8 cellular contexts compared by ENCODE assay signal in genomic region chr15:63601026-63601726, GRCh38. TPM values are rescaled to one million over a fixed set of nuclear protein-coding genes. Genes with fewer than 3 reads are reported as not detected.
A peak's percentile ranks its signal among the peaks of the same experiment; 100 is the strongest.
DNase-seq lines count a peak whose midpoint lies in the region; ATAC-seq and TF ChIP-seq lines count a peak whose summit lies in the region.

No MANE protein-coding gene starts in this region.

- no peak for TF ChIP-seq POLR2A in stomach (IDR thresholded peaks at IDR 0.05)

- peaks cover 2% of the 10 kb centered on the region for H3K36me3 Mint-ChIP-seq in activated CD4-positive, alpha-beta T cell treated with anti-CD3 and anti-CD28 coated beads for 36 hours (ENCODE audit: low read depth)

- H3K4me3 ChIP-seq in AG09309 (ENCODE audit: control insufficient read depth, low read depth, low read length) = peak overlapping the region; percentile 53
- peak overlapping the region; percentile 85 to 87 for H3K4me3 ChIP-seq in duodenal mucosa (ENCODE audit: low read depth in 1 of 2, low read length in 2 of 2)
- H3K4me3 ChIP-seq in mesodermal cell (ENCODE audit: extremely low read depth, insufficient read depth, low read length, poor library complexity, severe bottlenecking) = peak overlapping the region; percentile 54
- H3K4me3 ChIP-seq in stomach = peak overlapping the region; percentile 68 to 83 (median 76)

- CTCF ChIA-PET in activated CD4-positive, alpha-beta T cell treated with anti-CD3 and anti-CD28 coated beads for 36 hours (lab: Charles Lee) = interaction anchor here (1.0 to 4.5 kb wide), 7 partner anchors 9 to 465 kb away, joined by 3 to 20 read pairs (median 7); no protein-coding TSS in a partner anchor

- no peak for TF ChIP-seq CTCF in AG09309 (IDR thresholded peaks at IDR 0.05; ENCODE audit: control insufficient read depth, insufficient read depth, low read depth, low read length, missing control alignments)
- peak in 1 of 7 experiments; percentile 7 for TF ChIP-seq CTCF in stomach (IDR thresholded peaks at IDR 0.05)

- no peaks in the 10 kb centered on the region for H3K36me3 ChIP-seq in duodenal mucosa (ENCODE audit: control insufficient read depth in 1 of 2, insufficient read depth in 2 of 2, low read length in 2 of 2)
- peaks cover 4% of the 10 kb centered on the region for H3K36me3 ChIP-seq in mesodermal cell (ENCODE audit: control insufficient read depth, insufficient read depth, low read length)
- H3K36me3 ChIP-seq in stomach = peaks cover 0 to 7% (median under 1%) of the 10 kb centered on the region in 4 donors

- POLR2A ChIA-PET in activated CD4-positive, alpha-beta T cell treated with anti-CD3 and anti-CD28 coated beads for 36 hours (lab: Charles Lee) = interaction anchor here (1.1 kb wide), 1 partner anchor 96 kb away, joined by 4 read pairs; no protein-coding TSS in a partner anchor

- H3K27ac ChIP-seq in duodenal mucosa (ENCODE audit: low read depth, low read length) (peak overlapping the region; percentile 81), mesodermal cell (ENCODE audit: low read depth, low read length, severe bottlenecking) (no peak overlapping the region), stomach (peak overlapping the region; percentile 87 to 95 (median 94))

- H3K9ac ChIP-seq in duodenal mucosa (ENCODE audit: low read depth in 1 of 2, low read length in 2 of 2) = peak overlapping the region; percentile 91 to 95

- H3K27me3 Mint-ChIP-seq in activated CD4-positive, alpha-beta T cell treated with anti-CD3 and anti-CD28 coated beads for 36 hours = no peaks in the 10 kb centered on the region

- DNase-seq in AG09309 (ENCODE audit: low read depth) (no peak), HuH-7.5 (ENCODE audit: low spot score) (peak; percentile 43), stomach (no peak)
- DNase-seq in activated CD4-positive, alpha-beta T cell treated with anti-CD3 and anti-CD28 coated beads for 36 hours = peak; percentile 74

- H3K4me1 Mint-ChIP-seq in activated CD4-positive, alpha-beta T cell treated with anti-CD3 and anti-CD28 coated beads for 36 hours = peaks cover 55% of the 10 kb centered on the region

- no peaks in the 10 kb centered on the region for H3K9me3 ChIP-seq in duodenal mucosa (ENCODE audit: control insufficient read depth in 1 of 2, low read length in 2 of 2)
- H3K9me3 ChIP-seq in mesodermal cell (ENCODE audit: control insufficient read depth, low read length) = no peaks in the 10 kb centered on the region
- no peaks in the 10 kb centered on the region for H3K9me3 ChIP-seq in stomach

- no peaks in the 10 kb centered on the region for H3K9me3 Mint-ChIP-seq in activated CD4-positive, alpha-beta T cell treated with anti-CD3 and anti-CD28 coated beads for 36 hours (ENCODE audit: low read depth)

- ATAC-seq in GM19043 (IDR thresholded peaks at IDR 0.05; ENCODE audit: low read depth, unreplicated experiment) (peak; percentile 8), HG03196 (IDR thresholded peaks at IDR 0.05; ENCODE audit: unreplicated experiment) (no peak)
- ATAC-seq in activated CD4-positive, alpha-beta T cell treated with anti-CD3 and anti-CD28 coated beads for 36 hours = peak; percentile 11

- H3K4me3 Mint-ChIP-seq in activated CD4-positive, alpha-beta T cell treated with anti-CD3 and anti-CD28 coated beads for 36 hours = peak overlapping the region; percentile 88

- peaks cover 36 to 40% of the 10 kb centered on the region in 2 donors for H3K4me1 ChIP-seq in duodenal mucosa (ENCODE audit: control insufficient read depth in 1 of 2, insufficient read depth in 2 of 2, low read length in 2 of 2)
- peaks cover 16% of the 10 kb centered on the region for H3K4me1 ChIP-seq in mesodermal cell (ENCODE audit: control insufficient read depth, insufficient read depth, low read length, poor library complexity, severe bottlenecking)
- H3K4me1 ChIP-seq in stomach = peaks cover 30 to 79% (median 55%) of the 10 kb centered on the region in 4 donors

- H3K27me3 ChIP-seq in duodenal mucosa (ENCODE audit: control insufficient read depth in 1 of 2, insufficient read depth in 2 of 2, low read length in 2 of 2) (no peaks in the 10 kb centered on the region), stomach (no peaks in the 10 kb centered on the region)

- intact Hi-C loops in activated CD4-positive, alpha-beta T cell treated with anti-CD3 and anti-CD28 coated beads for 36 hours (cut with DNase I, micrococcal nuclease) = loop anchor here (2.0 to 10.0 kb wide), 7 partner anchors 40 to 552 kb away; partner anchors contain the start of genes HERC1 (in 1 of the 2) and USP3 (in 1 of the 2)
- intact Hi-C loops in stomach (cut with DNase I; ENCODE audit: low total_unique reads) = no loop called here

- H3K27ac Mint-ChIP-seq in activated CD4-positive, alpha-beta T cell treated with anti-CD3 and anti-CD28 coated beads for 36 hours = peak overlapping the region; percentile 96

- WGBS in mesodermal cell (ENCODE audit: insufficient coverage in 2 of 2), 2 experiments = 0 to 1% methylated on average over 40 to 44 of the region's 64 CpGs
- 0 to 2% (median 0%) methylated on average over 43 to 64 of the region's 64 CpGs for WGBS in stomach, 5 donors

- no peak for TF ChIP-seq EP300 in stomach (IDR thresholded peaks at IDR 0.05)

RNA-seq across cellular contexts. Expression of gene FBXL22, which starts 4.0 kb away (rescaled TPM):
- under 1 TPM; 0.61 to 0.69 TPM for total RNA-seq in activated CD4-positive, alpha-beta T cell treated with anti-CD3 and anti-CD28 coated beads for 36 hours
- not detected for polyA plus RNA-seq in mesodermal cell (2013, experiment 1 of 2)
- polyA plus RNA-seq in mesodermal cell (2013, experiment 2 of 2) = not detected
- 10 to 100 TPM in 3 of 5 donors, 1 to 10 TPM in 1, not detected in 1; 7.7 to 34.4 (median 22.9) TPM for total RNA-seq in stomach
- polyA plus RNA-seq in stomach = 1 to 10 TPM; 1.5 to 4.7 (median 2.3) TPM

Comparison
In these comparisons a context has a peak if more than half of its experiments do, and no peak if none do; other contexts are left out.
1. DNase-seq: peak in HuH-7.5 (single experiment) and activated CD4-positive, alpha-beta T cell treated with anti-CD3 and anti-CD28 coated beads for 36 hours (single experiment); none in AG09309 (single experiment) and stomach (single experiment).
2. Peak in every context shown above with its lines, with median percentiles within 50 percentile points of each other: H3K4me3 ChIP-seq.